8 cellular contexts compared by ENCODE assay signal in genomic region chr16:89686520-89687091, GRCh38. TPM values are rescaled to one million over a fixed set of nuclear protein-coding genes. Genes with fewer than 3 reads are reported as not detected.
A peak's percentile ranks its signal among the peaks of the same experiment; 100 is the strongest.
DNase-seq lines count a peak whose midpoint lies in the region; ATAC-seq and TF ChIP-seq lines count a peak whose summit lies in the region.

Gene CDK10, plus strand, starts transcription at chr16:89686689. Its CDS starts 22 bp downstream, at chr16:89686711.

- in situ Hi-C loops in GM18951 (cut with MboI; ENCODE audit: low sequenced_read_pairs, unreplicated experiment), result no loop called here

- TF ChIP-seq CTCF in AG09309 (IDR thresholded peaks at IDR 0.05; ENCODE audit: control insufficient read depth, insufficient read depth, low read depth, low read length, missing control alignments) (no peak), choroid plexus epithelial cell (conservative IDR thresholded peaks at IDR 0.05; ENCODE audit: low read depth, low read length) (no peak)

- TF ChIP-seq POLR2A in GM18951 (IDR thresholded peaks at IDR 0.05; ENCODE audit: extremely low read depth, insufficient read depth, insufficient read length), result peak; percentile 96

- DNase-seq in AG09309 (ENCODE audit: low read depth) (no peak), NCI-H460 (ENCODE audit: extremely low read depth, low read depth) (peak; percentile 87), choroid plexus epithelial cell (ENCODE audit: low read depth) (peak; percentile 89), kidney tubule cell (ENCODE audit: low spot score) (peak; percentile 91)
- peak; percentile 81 to 88 for DNase-seq in activated CD4-positive, alpha-beta T cell treated with anti-CD3 and anti-CD28 coated beads for 4 hours
- DNase-seq in stimulated activated CD4-positive, alpha-beta T cell treated with anti-CD3 and anti-CD28 coated beads, Interleukin-1b, Interleukin-23, amount 100 ng/mL, for 24 hours (ENCODE audit: low read depth in 4 of 4, low spot score in 1 of 4), result peak; percentile 53 to 84 (median 80)

- H3K4me3 ChIP-seq in AG09309 (ENCODE audit: control insufficient read depth, low read depth, low read length), result peak within 1 kb of the TSS; percentile 81
- peak within 1 kb of the TSS; percentile 95 for H3K4me3 ChIP-seq in choroid plexus epithelial cell (ENCODE audit: low read depth, low read length)

- ATAC-seq in HG03175 (IDR thresholded peaks at IDR 0.05; ENCODE audit: unreplicated experiment), result peak; percentile 78

RNA-seq across cellular contexts. Expression of gene CDK10, which starts in this region (rescaled TPM):
- 30.2 and 42.3 TPM in 2 replicates for total RNA-seq in NCI-H460 (2014; rRNA removed; shearing (Covaris generic))
- 375 and 387 TPM in 2 replicates for polyA plus RNA-seq in NCI-H460 (2014; cell fraction: nucleus; rRNA removed)
